1 cellular context compared by ENCODE assay signal in the genomic region with DNA sequence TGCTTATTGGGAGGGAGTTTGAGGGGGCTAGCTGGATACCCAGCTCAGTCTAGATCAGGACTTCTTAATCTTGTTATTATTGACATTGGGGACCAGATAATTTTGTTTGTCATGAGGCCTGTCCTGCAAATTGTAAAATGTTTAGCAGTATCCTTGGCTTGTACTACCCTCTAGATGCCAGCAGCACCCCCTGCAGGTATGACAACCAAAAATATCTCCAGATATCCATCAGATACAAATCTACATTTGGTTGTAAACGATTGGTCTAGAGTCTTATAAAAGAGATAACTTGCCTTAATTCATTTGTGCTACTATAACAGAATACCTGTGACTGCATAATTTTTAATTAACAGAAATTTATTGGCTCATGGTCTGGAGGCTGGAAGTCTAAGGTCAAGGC.
TF ChIP-seq lines count a peak whose summit lies in the region.

No MANE protein-coding gene starts in this region.

TF ChIP-seq in WTC11, 78 proteins besides CTCF, POLR2A, EP300 and RAD21 (continued from another document):
- no peak for TF ChIP-seq ZNF512 (CRISPR knock-in tag; IDR thresholded peaks at IDR 0.05; ENCODE audit: borderline replicate concordance)
